In genomic region chr16:70380919-70381603, GRCh38 we compare ENCODE assay signal across 8 cellular contexts. TPM values are rescaled to one million over a fixed set of nuclear protein-coding genes. Genes with fewer than 3 reads are reported as not detected.
DNase-seq lines count a peak whose midpoint lies in the region; ATAC-seq and TF ChIP-seq lines count a peak whose summit lies in the region.

No MANE protein-coding gene starts in this region.

- TF ChIP-seq CTCF in GM13977 (IDR thresholded peaks at IDR 0.05; ENCODE audit: extremely low read depth, insufficient read depth, missing control alignments) (peak; percentile 53), astrocyte of the cerebellum (IDR thresholded peaks at IDR 0.05; ENCODE audit: low read depth, low read length, missing control alignments) (peak; percentile 38), hepatocyte (IDR thresholded peaks at IDR 0.05; ENCODE audit: poor library complexity) (peak; percentile 39)

- no peaks in the 10 kb centered on the region for H3K36me3 ChIP-seq in hepatocyte (replicated peaks; ENCODE audit: insufficient read depth, low read depth)

- no peaks in the 10 kb centered on the region for H3K9me3 ChIP-seq in hepatocyte (ENCODE audit: low read depth)

- H3K27me3 ChIP-seq in hepatocyte = no peaks in the 10 kb centered on the region

- no peaks in the 10 kb centered on the region for H3K9me2 ChIP-seq in hepatocyte (replicated peaks; ENCODE audit: insufficient read depth)

- in situ Hi-C loops in GM13977 (cut with MboI; ENCODE audit: low pct_unique_long_range_greater_than_20kb, low sequenced_read_pairs, unreplicated experiment) = no loop called here
- in situ Hi-C loops in astrocyte of the cerebellum (cut with HindIII; ENCODE audit: low sequenced_read_pairs) = no loop called here

- peak overlapping the region; percentile 98 for H3K4me2 ChIP-seq in hepatocyte

- peak; percentile 80 for ATAC-seq in HG02884 (IDR thresholded peaks at IDR 0.05; ENCODE audit: unreplicated experiment)

- H3K27ac ChIP-seq in hepatocyte = peak overlapping the region; percentile 89

- H3K4me1 ChIP-seq in hepatocyte (ENCODE audit: insufficient read depth) = no peaks in the 10 kb centered on the region

- no peaks in the 10 kb centered on the region for H4K20me1 ChIP-seq in hepatocyte (ENCODE audit: insufficient read depth, poor library complexity, severe bottlenecking)

- peak overlapping the region; percentile 49 for H2AFZ ChIP-seq in hepatocyte

- DNase-seq in GM13977 (ENCODE audit: low spot score) (peak; percentile 94), NCI-H1694 treated with DMSO at 0.1 percent for 48 hours (lab: John Stamatoyannopoulos, UW) (peak; percentile 84), T-helper 2 cell (peak; percentile 87 to 99 (median 93)), astrocyte of the cerebellum (ENCODE audit: low read depth) (peak; percentile 93), hepatocyte (ENCODE audit: low spot score) (peak; percentile 98), renal cortical epithelial cell (ENCODE audit: low read depth) (peak; percentile 94), HuH-7.5 (ENCODE audit: low spot score) (no peak)

- WGBS in hepatocyte (ENCODE audit: low lambda C conversion rate, missing lambda C conversion rate) = 2% methylated on average over 43 of the region's 52 CpGs

- peaks cover 20% of the 10 kb centered on the region for H3K79me2 ChIP-seq in hepatocyte

- peak overlapping the region; percentile 74 for H3K4me3 ChIP-seq in astrocyte of the cerebellum (ENCODE audit: low read depth, low read length)
- H3K4me3 ChIP-seq in hepatocyte = peak overlapping the region; percentile 89

RNA-seq across cellular contexts. Expression of gene DDX19A, which starts 34.4 kb away (rescaled TPM):
- total RNA-seq in hepatocyte = 49.5 and 55.7 TPM in 2 replicates
- 39.1 and 45.1 TPM in 2 replicates for polyA plus RNA-seq in hepatocyte
- total RNA-seq in renal cortical epithelial cell = 39.1 and 56.8 TPM in 2 replicates

RNA-seq across cellular contexts. Expression of gene ST3GAL2, which starts 57.8 kb away (rescaled TPM):
- total RNA-seq in hepatocyte (24.2 and 29.2 TPM in 2 replicates), renal cortical epithelial cell (31.6 and 46.7 TPM in 2 replicates)
- 20.8 and 25.6 TPM in 2 replicates for polyA plus RNA-seq in hepatocyte
